ENCODE assay signal across 1 cellular context in the genomic region with DNA sequence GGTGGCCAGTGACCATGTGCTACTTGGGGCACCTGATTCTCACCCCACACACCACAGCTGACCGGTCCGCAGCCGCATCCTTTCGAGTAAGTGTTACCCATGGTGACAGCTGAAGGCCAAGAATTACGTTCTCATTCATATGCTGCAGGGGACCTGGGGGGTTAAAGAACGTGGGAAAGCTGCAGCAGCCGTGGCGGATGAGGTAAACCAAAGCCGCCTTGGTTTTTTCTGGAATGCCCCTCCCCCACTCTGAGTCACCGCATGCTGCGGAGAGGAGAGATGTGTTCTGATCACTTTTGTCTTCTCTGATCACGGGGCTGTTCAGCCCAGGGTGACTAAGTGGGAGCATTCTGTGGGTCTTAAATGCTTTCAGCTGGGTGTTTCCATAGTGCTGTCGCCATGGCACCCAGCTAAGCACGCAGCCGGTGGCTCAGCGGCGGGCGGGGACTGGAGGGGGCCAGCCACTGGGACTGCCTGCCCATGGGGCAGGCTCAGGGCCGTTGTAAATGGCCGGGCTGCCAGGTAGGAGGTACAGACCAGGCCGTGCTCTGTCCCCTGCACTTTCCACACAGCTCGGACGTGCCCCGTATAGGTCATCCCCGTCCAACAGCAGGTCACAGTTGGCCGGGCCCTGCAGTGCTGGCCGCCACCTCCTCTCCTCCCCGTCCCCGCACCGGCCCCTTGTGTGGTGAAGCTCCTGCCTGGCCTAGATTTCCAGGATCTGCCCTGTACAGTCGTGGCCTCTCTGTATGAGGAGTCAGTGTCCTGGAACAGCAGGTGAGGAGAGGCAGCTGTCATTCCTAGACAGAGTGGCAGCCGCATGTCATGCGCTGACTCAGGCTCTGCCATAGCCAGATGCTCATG.
TF ChIP-seq lines count a peak whose summit lies in the region.

No MANE protein-coding gene starts in this region.

TF ChIP-seq in HEK293, 187 proteins besides CTCF, POLR2A, EP300 and RAD21 (continued from another document and continues in another):
- TF ChIP-seq, protein P1, sequence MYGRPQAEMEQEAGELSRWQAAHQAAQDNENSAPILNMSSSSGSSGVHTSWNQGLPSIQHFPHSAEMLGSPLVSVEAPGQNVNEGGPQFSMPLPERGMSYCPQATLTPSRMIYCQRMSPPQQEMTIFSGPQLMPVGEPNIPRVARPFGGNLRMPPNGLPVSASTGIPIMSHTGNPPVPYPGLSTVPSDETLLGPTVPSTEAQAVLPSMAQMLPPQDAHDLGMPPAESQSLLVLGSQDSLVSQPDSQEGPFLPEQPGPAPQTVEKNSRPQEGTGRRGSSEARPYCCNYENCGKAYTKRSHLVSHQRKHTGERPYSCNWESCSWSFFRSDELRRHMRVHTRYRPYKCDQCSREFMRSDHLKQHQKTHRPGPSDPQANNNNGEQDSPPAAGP (tag by site-specific recombination; IDR thresholded peaks at IDR 0.05), result peak; percentile 93
- TF ChIP-seq IKZF3 (tag by site-specific recombination; IDR thresholded peaks at IDR 0.05) (peak; percentile 67; the same call in 1 of the 2 replicates), GLIS2 (tag by site-specific recombination; IDR thresholded peaks at IDR 0.05) (peak; percentile 88), ZNF184 (tag by site-specific recombination; IDR thresholded peaks at IDR 0.05) (peak; percentile 84), ZNF561 (tag by site-specific recombination; IDR thresholded peaks at IDR 0.05; ENCODE audit: borderline replicate concordance) (peak; percentile 86; the same call in 1 of the 2 replicates), ZNF16 (tag by site-specific recombination; IDR thresholded peaks at IDR 0.05; ENCODE audit: low read depth) (no peak), ZFP41 (tag by site-specific recombination; IDR thresholded peaks at IDR 0.05; ENCODE audit: borderline replicate concordance) (no peak), ZNF292 (tag by site-specific recombination; IDR thresholded peaks at IDR 0.05; ENCODE audit: borderline replicate concordance, low read depth) (no peak), ZNF2 (tag by site-specific recombination; IDR thresholded peaks at IDR 0.05) (peak; percentile 52; the same call in 1 of the 2 replicates), EGR2 (tag by site-specific recombination; IDR thresholded peaks at IDR 0.05; ENCODE audit: low read depth) (peak; percentile 78), BCL11B (tag by site-specific recombination; IDR thresholded peaks at IDR 0.05; ENCODE audit: low read depth) (peak; percentile 49; the same call in 1 of the 2 replicates), GLIS1 (tag by site-specific recombination; IDR thresholded peaks at IDR 0.05) (peak; percentile 97), ZBTB1 (tag by site-specific recombination; IDR thresholded peaks at IDR 0.05) (peak; percentile 88; the same call in 1 of the 2 replicates), MYNN (tag by site-specific recombination; IDR thresholded peaks at IDR 0.05; ENCODE audit: borderline replicate concordance) (peak; percentile 99), ZNF514 (tag by site-specific recombination; IDR thresholded peaks at IDR 0.05) (no peak), ZNF549 (tag by site-specific recombination; IDR thresholded peaks at IDR 0.05) (no peak), ZNF433 (tag by site-specific recombination; IDR thresholded peaks at IDR 0.05; ENCODE audit: low read depth) (no peak), ZNF24 (tag by site-specific recombination; IDR thresholded peaks at IDR 0.05) (peak; percentile 77; the same call in 1 of the 2 replicates), ZNF76 (tag by site-specific recombination; IDR thresholded peaks at IDR 0.05; ENCODE audit: borderline replicate concordance, low read depth) (peak; percentile 40; the same call in 1 of the 2 replicates), ZNF221 (tag by site-specific recombination; IDR thresholded peaks at IDR 0.05; ENCODE audit: borderline replicate concordance) (no peak), ZNF792 (tag by site-specific recombination; IDR thresholded peaks at IDR 0.05) (no peak), ZNF768 (tag by site-specific recombination; IDR thresholded peaks at IDR 0.05) (peak; percentile 91; the same call in 1 of the 2 replicates), ZNF701 (tag by site-specific recombination; IDR thresholded peaks at IDR 0.05) (no peak), ZNF23 (tag by site-specific recombination; IDR thresholded peaks at IDR 0.05; ENCODE audit: borderline replicate concordance) (no peak), ZBTB48 (tag by site-specific recombination; IDR thresholded peaks at IDR 0.05) (no peak), ZNF366 (tag by site-specific recombination; conservative IDR thresholded peaks at IDR 0.05) (peak; percentile 97)
- TF ChIP-seq, protein P2, sequence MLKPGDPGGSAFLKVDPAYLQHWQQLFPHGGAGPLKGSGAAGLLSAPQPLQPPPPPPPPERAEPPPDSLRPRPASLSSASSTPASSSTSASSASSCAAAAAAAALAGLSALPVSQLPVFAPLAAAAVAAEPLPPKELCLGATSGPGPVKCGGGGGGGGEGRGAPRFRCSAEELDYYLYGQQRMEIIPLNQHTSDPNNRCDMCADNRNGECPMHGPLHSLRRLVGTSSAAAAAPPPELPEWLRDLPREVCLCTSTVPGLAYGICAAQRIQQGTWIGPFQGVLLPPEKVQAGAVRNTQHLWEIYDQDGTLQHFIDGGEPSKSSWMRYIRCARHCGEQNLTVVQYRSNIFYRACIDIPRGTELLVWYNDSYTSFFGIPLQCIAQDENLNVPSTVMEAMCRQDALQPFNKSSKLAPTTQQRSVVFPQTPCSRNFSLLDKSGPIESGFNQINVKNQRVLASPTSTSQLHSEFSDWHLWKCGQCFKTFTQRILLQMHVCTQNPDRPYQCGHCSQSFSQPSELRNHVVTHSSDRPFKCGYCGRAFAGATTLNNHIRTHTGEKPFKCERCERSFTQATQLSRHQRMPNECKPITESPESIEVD (tag by site-specific recombination; IDR thresholded peaks at IDR 0.05), result no peak
- TF ChIP-seq, protein P3, sequence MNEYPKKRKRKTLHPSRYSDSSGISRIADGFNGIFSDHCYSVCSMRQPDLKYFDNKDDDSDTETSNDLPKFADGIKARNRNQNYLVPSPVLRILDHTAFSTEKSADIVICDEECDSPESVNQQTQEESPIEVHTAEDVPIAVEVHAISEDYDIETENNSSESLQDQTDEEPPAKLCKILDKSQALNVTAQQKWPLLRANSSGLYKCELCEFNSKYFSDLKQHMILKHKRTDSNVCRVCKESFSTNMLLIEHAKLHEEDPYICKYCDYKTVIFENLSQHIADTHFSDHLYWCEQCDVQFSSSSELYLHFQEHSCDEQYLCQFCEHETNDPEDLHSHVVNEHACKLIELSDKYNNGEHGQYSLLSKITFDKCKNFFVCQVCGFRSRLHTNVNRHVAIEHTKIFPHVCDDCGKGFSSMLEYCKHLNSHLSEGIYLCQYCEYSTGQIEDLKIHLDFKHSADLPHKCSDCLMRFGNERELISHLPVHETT (tag by site-specific recombination; IDR thresholded peaks at IDR 0.05), result peak; percentile 95
- TF ChIP-seq, protein P4, sequence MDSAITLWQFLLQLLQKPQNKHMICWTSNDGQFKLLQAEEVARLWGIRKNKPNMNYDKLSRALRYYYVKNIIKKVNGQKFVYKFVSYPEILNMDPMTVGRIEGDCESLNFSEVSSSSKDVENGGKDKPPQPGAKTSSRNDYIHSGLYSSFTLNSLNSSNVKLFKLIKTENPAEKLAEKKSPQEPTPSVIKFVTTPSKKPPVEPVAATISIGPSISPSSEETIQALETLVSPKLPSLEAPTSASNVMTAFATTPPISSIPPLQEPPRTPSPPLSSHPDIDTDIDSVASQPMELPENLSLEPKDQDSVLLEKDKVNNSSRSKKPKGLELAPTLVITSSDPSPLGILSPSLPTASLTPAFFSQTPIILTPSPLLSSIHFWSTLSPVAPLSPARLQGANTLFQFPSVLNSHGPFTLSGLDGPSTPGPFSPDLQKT (IDR thresholded peaks at IDR 0.05; ENCODE audit: borderline replicate concordance, low read depth, low read length), result no peak
- TF ChIP-seq, protein P5, sequence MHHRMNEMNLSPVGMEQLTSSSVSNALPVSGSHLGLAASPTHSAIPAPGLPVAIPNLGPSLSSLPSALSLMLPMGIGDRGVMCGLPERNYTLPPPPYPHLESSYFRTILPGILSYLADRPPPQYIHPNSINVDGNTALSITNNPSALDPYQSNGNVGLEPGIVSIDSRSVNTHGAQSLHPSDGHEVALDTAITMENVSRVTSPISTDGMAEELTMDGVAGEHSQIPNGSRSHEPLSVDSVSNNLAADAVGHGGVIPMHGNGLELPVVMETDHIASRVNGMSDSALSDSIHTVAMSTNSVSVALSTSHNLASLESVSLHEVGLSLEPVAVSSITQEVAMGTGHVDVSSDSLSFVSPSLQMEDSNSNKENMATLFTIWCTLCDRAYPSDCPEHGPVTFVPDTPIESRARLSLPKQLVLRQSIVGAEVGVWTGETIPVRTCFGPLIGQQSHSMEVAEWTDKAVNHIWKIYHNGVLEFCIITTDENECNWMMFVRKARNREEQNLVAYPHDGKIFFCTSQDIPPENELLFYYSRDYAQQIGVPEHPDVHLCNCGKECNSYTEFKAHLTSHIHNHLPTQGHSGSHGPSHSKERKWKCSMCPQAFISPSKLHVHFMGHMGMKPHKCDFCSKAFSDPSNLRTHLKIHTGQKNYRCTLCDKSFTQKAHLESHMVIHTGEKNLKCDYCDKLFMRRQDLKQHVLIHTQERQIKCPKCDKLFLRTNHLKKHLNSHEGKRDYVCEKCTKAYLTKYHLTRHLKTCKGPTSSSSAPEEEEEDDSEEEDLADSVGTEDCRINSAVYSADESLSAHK (tag by site-specific recombination; IDR thresholded peaks at IDR 0.05), result 0 out of 2 replicates have a peak, but pooled peaks have one; percentile 13
- TF ChIP-seq, protein P6, sequence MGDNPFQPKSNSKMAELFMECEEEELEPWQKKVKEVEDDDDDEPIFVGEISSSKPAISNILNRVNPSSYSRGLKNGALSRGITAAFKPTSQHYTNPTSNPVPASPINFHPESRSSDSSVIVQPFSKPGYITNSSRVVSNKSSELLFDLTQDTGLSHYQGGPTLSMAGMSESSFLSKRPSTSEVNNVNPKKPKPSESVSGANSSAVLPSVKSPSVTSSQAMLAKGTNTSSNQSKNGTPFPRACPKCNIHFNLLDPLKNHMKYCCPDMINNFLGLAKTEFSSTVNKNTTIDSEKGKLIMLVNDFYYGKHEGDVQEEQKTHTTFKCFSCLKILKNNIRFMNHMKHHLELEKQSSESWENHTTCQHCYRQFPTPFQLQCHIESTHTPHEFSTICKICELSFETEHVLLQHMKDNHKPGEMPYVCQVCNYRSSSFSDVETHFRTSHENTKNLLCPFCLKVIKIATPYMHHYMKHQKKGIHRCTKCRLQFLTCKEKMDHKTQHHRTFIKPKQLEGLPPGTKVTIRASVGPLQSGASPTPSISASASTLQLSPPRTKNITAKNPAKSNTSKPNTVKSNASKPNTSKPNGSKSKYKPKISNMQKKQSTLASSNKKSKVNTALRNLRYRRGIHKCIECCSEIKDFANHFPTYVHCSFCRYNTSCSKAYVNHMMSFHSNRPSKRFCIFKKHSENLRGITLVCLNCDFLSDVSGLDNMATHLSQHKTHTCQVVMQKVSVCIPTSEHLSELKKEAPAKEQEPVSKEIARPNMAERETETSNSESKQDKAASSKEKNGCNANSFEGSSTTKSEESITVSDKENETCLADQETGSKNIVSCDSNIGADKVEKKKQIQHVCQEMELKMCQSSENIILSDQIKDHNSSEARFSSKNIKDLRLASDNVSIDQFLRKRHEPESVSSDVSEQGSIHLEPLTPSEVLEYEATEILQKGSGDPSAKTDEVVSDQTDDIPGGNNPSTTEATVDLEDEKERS (tag by site-specific recombination; IDR thresholded peaks at IDR 0.05), result no peak
- TF ChIP-seq, protein P7, sequence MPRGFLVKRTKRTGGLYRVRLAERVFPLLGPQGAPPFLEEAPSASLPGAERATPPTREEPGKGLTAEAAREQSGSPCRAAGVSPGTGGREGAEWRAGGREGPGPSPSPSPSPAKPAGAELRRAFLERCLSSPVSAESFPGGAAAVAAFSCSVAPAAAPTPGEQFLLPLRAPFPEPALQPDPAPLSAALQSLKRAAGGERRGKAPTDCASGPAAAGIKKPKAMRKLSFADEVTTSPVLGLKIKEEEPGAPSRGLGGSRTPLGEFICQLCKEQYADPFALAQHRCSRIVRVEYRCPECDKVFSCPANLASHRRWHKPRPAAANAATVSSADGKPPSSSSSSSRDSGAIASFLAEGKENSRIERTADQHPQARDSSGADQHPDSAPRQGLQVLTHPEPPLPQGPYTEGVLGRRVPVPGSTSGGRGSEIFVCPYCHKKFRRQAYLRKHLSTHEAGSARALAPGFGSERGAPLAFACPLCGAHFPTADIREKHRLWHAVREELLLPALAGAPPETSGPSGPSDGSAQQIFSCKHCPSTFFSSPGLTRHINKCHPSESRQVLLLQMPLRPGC (tag by site-specific recombination; IDR thresholded peaks at IDR 0.05), result peak; percentile 88
- TF ChIP-seq, protein P8, sequence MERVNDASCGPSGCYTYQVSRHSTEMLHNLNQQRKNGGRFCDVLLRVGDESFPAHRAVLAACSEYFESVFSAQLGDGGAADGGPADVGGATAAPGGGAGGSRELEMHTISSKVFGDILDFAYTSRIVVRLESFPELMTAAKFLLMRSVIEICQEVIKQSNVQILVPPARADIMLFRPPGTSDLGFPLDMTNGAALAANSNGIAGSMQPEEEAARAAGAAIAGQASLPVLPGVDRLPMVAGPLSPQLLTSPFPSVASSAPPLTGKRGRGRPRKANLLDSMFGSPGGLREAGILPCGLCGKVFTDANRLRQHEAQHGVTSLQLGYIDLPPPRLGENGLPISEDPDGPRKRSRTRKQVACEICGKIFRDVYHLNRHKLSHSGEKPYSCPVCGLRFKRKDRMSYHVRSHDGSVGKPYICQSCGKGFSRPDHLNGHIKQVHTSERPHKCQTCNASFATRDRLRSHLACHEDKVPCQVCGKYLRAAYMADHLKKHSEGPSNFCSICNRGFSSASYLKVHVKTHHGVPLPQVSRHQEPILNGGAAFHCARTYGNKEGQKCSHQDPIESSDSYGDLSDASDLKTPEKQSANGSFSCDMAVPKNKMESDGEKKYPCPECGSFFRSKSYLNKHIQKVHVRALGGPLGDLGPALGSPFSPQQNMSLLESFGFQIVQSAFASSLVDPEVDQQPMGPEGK (tag by site-specific recombination; IDR thresholded peaks at IDR 0.05), result peak; percentile 88
- TF ChIP-seq, protein P9, sequence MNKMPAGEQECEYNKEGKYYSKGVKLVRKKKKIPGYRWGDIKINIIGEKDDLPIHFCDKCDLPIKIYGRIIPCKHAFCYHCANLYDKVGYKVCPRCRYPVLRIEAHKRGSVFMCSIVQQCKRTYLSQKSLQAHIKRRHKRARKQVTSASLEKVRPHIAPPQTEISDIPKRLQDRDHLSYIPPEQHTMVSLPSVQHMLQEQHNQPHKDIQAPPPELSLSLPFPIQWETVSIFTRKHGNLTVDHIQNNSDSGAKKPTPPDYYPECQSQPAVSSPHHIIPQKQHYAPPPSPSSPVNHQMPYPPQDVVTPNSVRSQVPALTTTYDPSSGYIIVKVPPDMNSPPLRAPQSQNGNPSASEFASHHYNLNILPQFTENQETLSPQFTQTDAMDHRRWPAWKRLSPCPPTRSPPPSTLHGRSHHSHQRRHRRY (tag by site-specific recombination; IDR thresholded peaks at IDR 0.05), result no peak
- TF ChIP-seq, protein P10, sequence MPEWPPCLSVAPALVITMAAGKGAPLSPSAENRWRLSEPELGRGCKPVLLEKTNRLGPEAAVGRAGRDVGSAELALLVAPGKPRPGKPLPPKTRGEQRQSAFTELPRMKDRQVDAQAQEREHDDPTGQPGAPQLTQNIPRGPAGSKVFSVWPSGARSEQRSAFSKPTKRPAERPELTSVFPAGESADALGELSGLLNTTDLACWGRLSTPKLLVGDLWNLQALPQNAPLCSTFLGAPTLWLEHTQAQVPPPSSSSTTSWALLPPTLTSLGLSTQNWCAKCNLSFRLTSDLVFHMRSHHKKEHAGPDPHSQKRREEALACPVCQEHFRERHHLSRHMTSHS (tag by site-specific recombination; IDR thresholded peaks at IDR 0.05), result no peak
